In genomic region chr6:2980465-2980855, GRCh38 we compare ENCODE assay signal across 19 cellular contexts. TPM values are rescaled to one million over a fixed set of nuclear protein-coding genes. Genes with fewer than 3 reads are reported as not detected.
A peak's percentile ranks its signal among the peaks of the same experiment; 100 is the strongest.
DNase-seq lines count a peak whose midpoint lies in the region; ATAC-seq, FAIRE-seq and TF ChIP-seq lines count a peak whose summit lies in the region.
"Had no signal": no experiment of that assay in that cellular context is flagged by ENCODE, and none has a peak within 500 bp of the region (broad histone marks: within the 10 kb centered on the region; RNA-seq: fewer than 3 reads in every experiment).

No MANE protein-coding gene starts in this region.

- peaks cover 2 to 11% of the 10 kb centered on the region in 2 experiments; a peak in 1 of 5 replicates for H3K27me3 ChIP-seq in HepG2 (ENCODE audit: control insufficient read depth in 1 of 2, insufficient read depth in 2 of 2, low read length in 2 of 2)
- H3K27me3 ChIP-seq in right lobe of liver, result no peaks in the 10 kb centered on the region
- H3K27me3 ChIP-seq in esophagus (ENCODE audit: control insufficient read depth in 1 of 2, insufficient read depth in 2 of 2, low read length in 2 of 2), result no peaks in the 10 kb centered on the region
- no peaks in the 10 kb centered on the region for H3K27me3 ChIP-seq in psoas muscle (ENCODE audit: insufficient read depth in 3 of 3, low read length in 2 of 3)
- H3K27me3 ChIP-seq: adrenal gland, SJSA1, thyroid gland had no signal

- no peaks in the 10 kb centered on the region for H3K9me3 Mint-ChIP-seq in effector memory CD8-positive, alpha-beta T cell
- H3K9me3 Mint-ChIP-seq: CD8-positive, alpha-beta memory T cell; central memory CD8-positive, alpha-beta T cell; naive thymus-derived CD8-positive, alpha-beta T cell; T-helper 2 cell treated with Interferon-gamma antibody and Interleukin-4, amounts not matched to agents 5 μg/mL and 100 μg/mL, for 36 hours had no signal

- H3K27ac ChIP-seq in HepG2 (ENCODE audit: extremely low read length, insufficient read depth, low read length) (no peak overlapping the region), right lobe of liver (no peak overlapping the region), esophagus (ENCODE audit: low read depth in 2 of 2, low read length in 1 of 2) (peak overlapping the region; percentile 70 to 85), psoas muscle (peak overlapping the region; percentile 69)
- H3K27ac ChIP-seq: SJSA1, thyroid gland had no signal

- H3K36me3 Mint-ChIP-seq in effector memory CD8-positive, alpha-beta T cell (ENCODE audit: insufficient read depth), result no peaks in the 10 kb centered on the region
- H3K36me3 Mint-ChIP-seq: CD8-positive, alpha-beta memory T cell; naive thymus-derived CD8-positive, alpha-beta T cell had no signal

- no peaks in the 10 kb centered on the region for H4K20me1 ChIP-seq in HepG2 (ENCODE audit: insufficient read depth, low read length)

- H3K4me2 ChIP-seq in HepG2 (ENCODE audit: low read depth, low read length), result peak overlapping the region; percentile 3; the same call in 1 of the 2 replicates

- no peak for TF ChIP-seq POLR2A in HepG2 (IDR thresholded peaks at IDR 0.05; ENCODE audit: insufficient read depth in 1 of 2, low read depth in 2 of 2, low read length in 2 of 2)
- TF ChIP-seq POLR2A in right lobe of liver (IDR thresholded peaks at IDR 0.05), result no peak

- no peak overlapping the region for H3K9ac ChIP-seq in HepG2 (ENCODE audit: insufficient read depth, low read depth, low read length)

- intact Hi-C loops in HepG2 (cut with micrococcal nuclease; ENCODE audit: unreplicated experiment) (no loop called here), right lobe of liver (cut with DNase I) (no loop called here), psoas muscle (cut with DNase I) (no loop called here)

- no peak overlapping the region for H3K4me3 Mint-ChIP-seq in effector memory CD8-positive, alpha-beta T cell
- H3K4me3 Mint-ChIP-seq: central memory CD8-positive, alpha-beta T cell; naive thymus-derived CD8-positive, alpha-beta T cell; T-helper 2 cell treated with Interferon-gamma antibody and Interleukin-4, amounts not matched to agents 5 μg/mL and 100 μg/mL, for 36 hours had no signal

- 15% methylated on average over 3 of the region's 3 CpGs for WGBS in HepG2 (ENCODE audit: low lambda C conversion rate)
- WGBS in right lobe of liver (ENCODE audit: insufficient coverage, low coverage, low lambda C conversion rate, missing lambda C conversion rate), result 85% methylated on average over 2 of the region's 3 CpGs
- 62 to 71% methylated on average over 3 of the region's 3 CpGs for WGBS in esophagus, 2 donors
- 97 to 99% (median 98%) methylated on average over 3 of the region's 3 CpGs for WGBS in psoas muscle, 3 donors

- no peak overlapping the region for H3K27ac Mint-ChIP-seq in effector memory CD8-positive, alpha-beta T cell
- H3K27ac Mint-ChIP-seq: CD8-positive, alpha-beta memory T cell; T-helper 2 cell treated with Interferon-gamma antibody and Interleukin-4, amounts not matched to agents 5 μg/mL and 100 μg/mL, for 36 hours had no signal

- H3K4me1 Mint-ChIP-seq in effector memory CD8-positive, alpha-beta T cell (ENCODE audit: low read depth in 2 of 2), result peaks cover 0 to 4% of the 10 kb centered on the region in 2 donors

- FAIRE-seq in HepG2 (lab: Jason Lieb, UNC), result no peak

- 0 out of 3 replicates have a peak, but pooled peaks have one; percentile 26 for ATAC-seq in HepG2
- no peak for ATAC-seq in right lobe of liver
- ATAC-seq in psoas muscle, result no peak
- ATAC-seq in effector memory CD8-positive, alpha-beta T cell (replicated peaks), result no peak
- no peak for ATAC-seq in HG02798 (IDR thresholded peaks at IDR 0.05; ENCODE audit: poor library complexity, unreplicated experiment)
- ATAC-seq: naive thymus-derived CD8-positive, alpha-beta T cell had no signal

- peaks cover 13 to 53% of the 10 kb centered on the region in 2 donors for H3K27me3 Mint-ChIP-seq in effector memory CD8-positive, alpha-beta T cell

- no peak for TF ChIP-seq RAD21 in HepG2 (CRISPR knock-in tag; IDR thresholded peaks at IDR 0.05)

- H3K4me1 ChIP-seq in HepG2 (ENCODE audit: insufficient read depth, low read length) (peaks cover 79% of the 10 kb centered on the region), right lobe of liver (no peaks in the 10 kb centered on the region), esophagus (ENCODE audit: control insufficient read depth in 2 of 2, insufficient read depth in 2 of 2, low read length in 1 of 2) (peaks cover 0 to 8% of the 10 kb centered on the region in 2 donors), psoas muscle (peaks cover 17% of the 10 kb centered on the region)

- TF ChIP-seq CTCF in HepG2 (CRISPR knock-in tag; IDR thresholded peaks at IDR 0.05) (no peak), right lobe of liver (IDR thresholded peaks at IDR 0.05) (no peak), psoas muscle (IDR thresholded peaks at IDR 0.05) (no peak)

- TF ChIP-seq EP300 in HepG2 (IDR thresholded peaks at IDR 0.05; ENCODE audit: low read depth in 2 of 2, low read length in 2 of 2), result no peak
- no peak for TF ChIP-seq EP300 in HepG2 (CRISPR knock-in tag; IDR thresholded peaks at IDR 0.05; ENCODE audit: borderline replicate concordance)

- DNase-seq in HepG2 (ENCODE audit: low spot score) (no peak), right lobe of liver (no peak), psoas muscle (no peak), NCI-H2227 (lab: John Stamatoyannopoulos, UW; ENCODE audit: unreplicated experiment) (no peak)
- DNase-seq in effector CD4-positive, alpha-beta T cell, result no peak
- DNase-seq in effector memory CD8-positive, alpha-beta T cell, result no peak
- DNase-seq: activated effector memory CD4-positive, alpha-beta T cell treated with Interleukin-2 at 50 U/mL for 16 hours; CD8-positive, alpha-beta memory T cell; foreskin melanocyte; naive thymus-derived CD8-positive, alpha-beta T cell; NCI-H2029 treated with DMSO at 0.1 percent for 48 hours; NCI-H524 treated with DMSO at 0.1 percent for 48 hours; thyroid gland had no signal

- POLR2A ChIA-PET in HepG2 (lab: Yijun Ruan, JAX), result interaction anchor here (1.4 to 2.0 kb wide), 2 partner anchors 9 kb away, joined by 7 to 10 read pairs; partner anchors contain the start of gene SERPINB6

- no peaks in the 10 kb centered on the region for H3K36me3 ChIP-seq in HepG2 (replicated peaks in 1 of 2; ENCODE audit: control insufficient read depth in 1 of 2, insufficient read depth in 2 of 2, low read length in 2 of 2)
- no peaks in the 10 kb centered on the region for H3K36me3 ChIP-seq in right lobe of liver
- no peaks in the 10 kb centered on the region for H3K36me3 ChIP-seq in esophagus (ENCODE audit: control insufficient read depth in 2 of 2, insufficient read depth in 2 of 2, low read length in 1 of 2)
- H3K36me3 ChIP-seq in psoas muscle (ENCODE audit: insufficient read depth in 1 of 2, low read depth in 1 of 2), result no peaks in the 10 kb centered on the region
- H3K36me3 ChIP-seq: adrenal gland, SJSA1, thyroid gland had no signal

- CTCF ChIA-PET in HepG2 (lab: Yijun Ruan, JAX; ENCODE audit: low intra/inter-chr PET ratio, low total read pairs), result no interaction called here

- no peaks in the 10 kb centered on the region for H3K79me2 ChIP-seq in HepG2 (ENCODE audit: insufficient read depth, low read length)

- H2AFZ ChIP-seq in HepG2 (ENCODE audit: low read length), result no peak overlapping the region

- H3K4me3 ChIP-seq in HepG2 (replicated peaks in 1 of 3; ENCODE audit: insufficient read depth in 1 of 3, low read depth in 2 of 3, low read length in 3 of 3) (no peak overlapping the region), right lobe of liver (no peak overlapping the region), esophagus (ENCODE audit: low read depth in 1 of 2, low read length in 2 of 2) (no peak overlapping the region), psoas muscle (no peak overlapping the region)
- H3K4me3 ChIP-seq: adrenal gland, SJSA1, thyroid gland had no signal

- in situ Hi-C loops in HepG2 (cut with HindIII; ENCODE audit: extremely low pct_ligation_motif_present, low pct_unique_long_range_greater_than_20kb), result no loop called here

- BruUV-seq in HepG2 (replicated peaks; lab: Mats Ljungman, UMichigan), result no TSS peak

- H3K9me3 ChIP-seq in HepG2 (ENCODE audit: low read length) (no peaks in the 10 kb centered on the region), right lobe of liver (no peaks in the 10 kb centered on the region), esophagus (ENCODE audit: control insufficient read depth in 2 of 2, insufficient read depth in 1 of 2, low read depth in 1 of 2, low read length in 1 of 2) (no peaks in the 10 kb centered on the region), psoas muscle (no peaks in the 10 kb centered on the region)
- H3K9me3 ChIP-seq: adrenal gland, SJSA1, thyroid gland had no signal

RNA-seq across cellular contexts. Expression of gene SERPINB6, which starts 9.1 kb away (rescaled TPM):
- total RNA-seq in HepG2 (2016; rRNA removed; fragmentation: Illumina TruSeq; extraction: Trizol) (38.2 and 44.8 TPM in 2 replicates), right lobe of liver (10 to 100 TPM; 27.0 to 48.5 (median 38.7) TPM), psoas muscle (100 to 1,000 TPM in 3 of 4 donors, 10 to 100 TPM in 1; 92.3 to 205 (median 141) TPM)
- 16.6 and 17.4 TPM in 2 replicates for total RNA-seq in HepG2 (2016; cell fraction: cytosol; rRNA removed; fragmentation: Illumina TruSeq; extraction: Trizol; ENCODE audit: low read depth)
- total RNA-seq in HepG2 (2016; cell fraction: insoluble cytoplasmic fraction; rRNA removed; fragmentation: Illumina TruSeq; extraction: Trizol), result 38.2 and 41.7 TPM in 2 replicates
- 24.5 and 25.6 TPM in 2 replicates for total RNA-seq in HepG2 (2016; cell fraction: membrane; rRNA removed; fragmentation: Illumina TruSeq; extraction: Trizol)
- 23.7 and 24.1 TPM in 2 replicates for total RNA-seq in HepG2 (2016; cell fraction: nucleus; rRNA removed; fragmentation: Illumina TruSeq; extraction: Trizol)
- polyA plus RNA-seq in HepG2 (2011; rRNA removed) (61.3 and 63.6 TPM in 2 replicates), esophagus (10 to 100 TPM; 86.1 to 95.7 TPM), psoas muscle (100 to 1,000 TPM; 161 to 239 (median 174) TPM)
- 64.8 and 79.1 TPM in 2 replicates for polyA plus RNA-seq in HepG2 (2011; cell fraction: cytosol; rRNA removed)
- polyA plus RNA-seq in HepG2 (2011; cell fraction: nucleus; rRNA removed), result 72.8 and 85.1 TPM in 2 replicates
- 43.2 and 44.3 TPM in 2 replicates for polyA plus RNA-seq in HepG2 (2012)
- 22.2 and 23.2 TPM in 2 replicates for polyA plus RNA-seq in HepG2 (2016; cell fraction: cytosol; fragmentation: Illumina TruSeq; extraction: Trizol; ENCODE audit: low read depth)
- 57.5 and 58.5 TPM in 2 replicates for polyA plus RNA-seq in HepG2 (2016; cell fraction: insoluble cytoplasmic fraction; fragmentation: Illumina TruSeq; extraction: Trizol; ENCODE audit: low read depth)
- polyA plus RNA-seq in HepG2 (2016; cell fraction: membrane; fragmentation: Illumina TruSeq; extraction: Trizol; ENCODE audit: low read depth), result 27.2 and 27.5 TPM in 2 replicates
- 53.5 and 56.5 TPM in 2 replicates for polyA plus RNA-seq in HepG2 (2016; cell fraction: nucleus; fragmentation: Illumina TruSeq; extraction: Trizol; ENCODE audit: insufficient read depth, low read depth)
- 58.5 and 190 TPM in 2 replicates for polyA minus RNA-seq in HepG2 (2011; rRNA and poly(A)+ RNA removed; ENCODE audit: low replicate concordance)
- polyA minus RNA-seq in HepG2 (2011; cell fraction: cytosol; rRNA and poly(A)+ RNA removed), result 36.4 and 38.5 TPM in 2 replicates
- polyA minus RNA-seq in HepG2 (2011; cell fraction: nucleus; rRNA and poly(A)+ RNA removed), result 45.4 and 45.6 TPM in 2 replicates

RNA-seq across cellular contexts. Expression of gene NQO2, which starts 19.2 kb away (rescaled TPM):
- 56.5 and 63.0 TPM in 2 replicates for total RNA-seq in HepG2 (2016; rRNA removed; fragmentation: Illumina TruSeq; extraction: Trizol)
- 44.8 and 70.6 TPM in 2 replicates for total RNA-seq in HepG2 (2016; cell fraction: cytosol; rRNA removed; fragmentation: Illumina TruSeq; extraction: Trizol; ENCODE audit: low read depth)
- total RNA-seq in HepG2 (2016; cell fraction: insoluble cytoplasmic fraction; rRNA removed; fragmentation: Illumina TruSeq; extraction: Trizol), result 56.8 and 60.6 TPM in 2 replicates
- total RNA-seq in HepG2 (2016; cell fraction: membrane; rRNA removed; fragmentation: Illumina TruSeq; extraction: Trizol), result 53.4 and 80.8 TPM in 2 replicates
- total RNA-seq in HepG2 (2016; cell fraction: nucleus; rRNA removed; fragmentation: Illumina TruSeq; extraction: Trizol), result 34.2 and 36.9 TPM in 2 replicates
- polyA plus RNA-seq in HepG2 (2011; rRNA removed), result 27.4 and 32.2 TPM in 2 replicates
- polyA plus RNA-seq in HepG2 (2011; cell fraction: cytosol; rRNA removed), result 29.5 and 31.9 TPM in 2 replicates
- 30.7 and 34.4 TPM in 2 replicates for polyA plus RNA-seq in HepG2 (2011; cell fraction: nucleus; rRNA removed)
- polyA plus RNA-seq in HepG2 (2012), result 15.7 and 17.8 TPM in 2 replicates
- polyA plus RNA-seq in HepG2 (2016; cell fraction: cytosol; fragmentation: Illumina TruSeq; extraction: Trizol; ENCODE audit: low read depth), result 48.7 and 84.9 TPM in 2 replicates
- polyA plus RNA-seq in HepG2 (2016; cell fraction: insoluble cytoplasmic fraction; fragmentation: Illumina TruSeq; extraction: Trizol; ENCODE audit: low read depth), result 61.8 and 64.6 TPM in 2 replicates
- 49.3 and 82.9 TPM in 2 replicates for polyA plus RNA-seq in HepG2 (2016; cell fraction: membrane; fragmentation: Illumina TruSeq; extraction: Trizol; ENCODE audit: low read depth)
- polyA plus RNA-seq in HepG2 (2016; cell fraction: nucleus; fragmentation: Illumina TruSeq; extraction: Trizol; ENCODE audit: insufficient read depth, low read depth), result 65.1 and 69.0 TPM in 2 replicates
- polyA minus RNA-seq in HepG2 (2011; rRNA and poly(A)+ RNA removed; ENCODE audit: low replicate concordance), result 15.8 and 89.9 TPM in 2 replicates
- 9.1 and 15.4 TPM in 2 replicates for polyA minus RNA-seq in HepG2 (2011; cell fraction: cytosol; rRNA and poly(A)+ RNA removed)
- 17.7 and 19.6 TPM in 2 replicates for polyA minus RNA-seq in HepG2 (2011; cell fraction: nucleus; rRNA and poly(A)+ RNA removed)
- total RNA-seq in right lobe of liver, result 10 to 100 TPM; 44.5 to 74.2 (median 67.3) TPM
- 10 to 100 TPM; 24.2 to 40.0 TPM for polyA plus RNA-seq in esophagus
- 100 to 1,000 TPM in 2 of 4 donors, 10 to 100 TPM in 2; 42.8 to 129 (median 101) TPM for total RNA-seq in psoas muscle
- polyA plus RNA-seq in psoas muscle, result 100 to 1,000 TPM in 2 of 3 donors, 10 to 100 TPM in 1; 80.1 to 201 (median 159) TPM

Comparison
In these comparisons a context has a peak if more than half of its experiments do, and no peak if none do; other contexts are left out.
1. H3K27ac ChIP-seq: peak in esophagus (2 of 2) and psoas muscle (single experiment); none in HepG2 (single experiment) and right lobe of liver (0 of 3).